Comparison of ENCODE assay signal across 8 cellular contexts in the genomic region with DNA sequence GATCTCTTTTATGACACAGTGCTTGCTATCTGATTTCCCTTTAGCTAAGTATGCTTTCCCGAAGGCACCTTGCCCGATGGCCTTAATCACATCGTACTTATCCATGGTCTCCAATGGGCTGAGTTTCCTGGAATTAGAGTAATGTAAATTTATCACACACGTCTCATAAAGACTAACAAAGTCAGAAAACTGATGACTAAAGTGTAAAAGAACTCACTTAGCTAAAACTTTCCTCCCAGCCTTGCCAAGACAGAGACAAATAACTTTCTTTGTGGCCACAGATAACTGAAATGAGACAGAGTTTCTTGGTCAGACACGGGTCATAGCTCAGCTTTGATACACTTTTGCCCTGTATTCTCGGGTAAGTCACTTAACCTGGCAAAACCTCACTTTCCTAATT.
A peak's percentile ranks its signal among the peaks of the same experiment; 100 is the strongest.
DNase-seq lines count a peak whose midpoint lies in the region; ATAC-seq, FAIRE-seq and TF ChIP-seq lines count a peak whose summit lies in the region.

No MANE protein-coding gene starts in this region.

- H3K27me3 ChIP-seq in muscle layer of colon (ENCODE audit: control insufficient read depth in 1 of 2, insufficient read depth in 2 of 2, low read length in 2 of 2): no peaks in the 10 kb centered on the region

- peak; percentile 12 for ATAC-seq in SK-N-SH treated with all-trans-retinoic acid at 6 μM for 48 hours
- no peak for ATAC-seq in GM19023 (IDR thresholded peaks at IDR 0.05; ENCODE audit: unreplicated experiment)

- FAIRE-seq in H54 (lab: Jason Lieb, UNC): no peak

- no peak overlapping the region for H3K27ac ChIP-seq in muscle layer of colon (ENCODE audit: low read depth, low read length)

- TF ChIP-seq POLR2A in H54 (IDR thresholded peaks at IDR 0.05; ENCODE audit: low read depth, low read length): no peak

- H3K9me3 ChIP-seq in muscle layer of colon (ENCODE audit: low read length): no peaks in the 10 kb centered on the region

- peaks cover 15% of the 10 kb centered on the region for H3K4me1 ChIP-seq in muscle layer of colon (ENCODE audit: insufficient read depth, low read length)

- H3K9ac ChIP-seq in muscle layer of colon (ENCODE audit: low read length): peak overlapping the region; percentile 17

- H3K36me3 ChIP-seq in muscle layer of colon (ENCODE audit: insufficient read depth, low read length): peaks cover 4% of the 10 kb centered on the region

- H3K4me3 ChIP-seq in muscle layer of colon (ENCODE audit: low read depth in 1 of 2, low read length in 2 of 2): peak overlapping the region in 1 of 2 donors; percentile 66

- DNase-seq in GM04503 (ENCODE audit: low read depth) (peak; percentile 1), H54 (ENCODE audit: insufficient read length, low spot score) (peak; percentile 3), cortex of kidney (lab: John Stamatoyannopoulos, UW) (no peak), COLO668 (lab: John Stamatoyannopoulos, UW; ENCODE audit: unreplicated experiment) (no peak)
- DNase-seq in activated CD8-positive, alpha-beta memory T cell treated with anti-CD3 and anti-CD28 coated beads, Interleukin-2, amount 50 U/mL, for 48 hours: no peak

TF ChIP-seq in SK-N-SH treated with all-trans-retinoic acid at 6 μM for 48 hours, 23 proteins besides CTCF, POLR2A, EP300 and RAD21:
- TF ChIP-seq ISL1 (CRISPR knock-in tag; IDR thresholded peaks at IDR 0.05): no peak
- no peak for TF ChIP-seq OSR1 (CRISPR knock-in tag; IDR thresholded peaks at IDR 0.05)
- TF ChIP-seq ARNTL (CRISPR knock-in tag; IDR thresholded peaks at IDR 0.05; ENCODE audit: borderline replicate concordance, low read depth): no peak
- no peak for TF ChIP-seq PPARA (CRISPR knock-in tag; IDR thresholded peaks at IDR 0.05; ENCODE audit: borderline replicate concordance)
- TF ChIP-seq TCF4 (CRISPR knock-in tag; IDR thresholded peaks at IDR 0.05; ENCODE audit: borderline replicate concordance): no peak
- no peak for TF ChIP-seq TSHZ2 (CRISPR knock-in tag; IDR thresholded peaks at IDR 0.05)
- no peak for TF ChIP-seq ZFP30 (CRISPR knock-in tag; IDR thresholded peaks at IDR 0.05)
- TF ChIP-seq CSDC2 (CRISPR knock-in tag; IDR thresholded peaks at IDR 0.05): no peak
- no peak for TF ChIP-seq ZNF8 (CRISPR knock-in tag; IDR thresholded peaks at IDR 0.05)
- no peak for TF ChIP-seq RARB (CRISPR knock-in tag; IDR thresholded peaks at IDR 0.05)
- TF ChIP-seq ZNF565 (CRISPR knock-in tag; conservative IDR thresholded peaks at IDR 0.05; ENCODE audit: low read depth): no peak
- no peak for TF ChIP-seq SNAI2 (CRISPR knock-in tag; IDR thresholded peaks at IDR 0.05)
TF ChIP-seq in SK-N-SH treated with all-trans-retinoic acid at 6 μM for 48 hours: peak in this region for 0.

Comparison
In these comparisons a context has a peak if more than half of its experiments do, and no peak if none do; other contexts are left out.
1. DNase-seq: peak in GM04503 (single experiment) and H54 (single experiment); none in cortex of kidney (single experiment), activated CD8-positive, alpha-beta memory T cell treated with anti-CD3 and anti-CD28 coated beads, Interleukin-2, amount 50 U/mL, for 48 hours (single experiment) and COLO668 (single experiment).